In the genomic region with DNA sequence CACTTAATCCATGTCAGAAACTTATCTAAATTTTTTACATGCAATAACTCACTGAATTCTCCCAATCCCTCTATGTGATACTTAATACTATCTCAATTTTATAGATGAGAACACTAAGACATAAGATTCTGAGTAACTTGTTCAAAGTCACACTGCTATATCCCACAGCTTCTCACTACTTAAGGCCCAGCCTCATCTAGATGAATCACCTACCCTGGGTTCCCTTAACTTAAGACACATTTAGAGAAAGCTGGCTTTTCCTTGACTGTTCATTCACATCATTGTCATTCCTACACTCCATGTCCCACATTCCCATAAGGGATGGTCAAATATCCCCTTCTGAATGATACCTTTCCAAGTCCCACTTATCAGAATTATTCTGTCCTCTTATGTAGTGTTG, we compare ENCODE assay signal across 29 cellular contexts. TPM values are rescaled to one million over a fixed set of nuclear protein-coding genes. Genes with fewer than 3 reads are reported as not detected.
"Had no signal": no experiment of that assay in that cellular context is flagged by ENCODE, and none has a peak within 500 bp of the region (broad histone marks: within the 10 kb centered on the region; RNA-seq: fewer than 3 reads in every experiment).

No MANE protein-coding gene starts in this region.

- H3K4me3 ChIP-seq: adrenal gland had no signal

- H3K27ac ChIP-seq: adrenal gland, WERI-Rb-1 had no signal

- DNase-seq: activated CD4-positive, alpha-beta memory T cell treated with anti-CD3 and anti-CD28 coated beads, Interleukin-2, amount 10 ng/mL, durations not matched to agents 7 days and 5 days; activated CD4-positive, alpha-beta T cell treated with anti-CD3 and anti-CD28 coated beads for 1 hour; activated CD4-positive, alpha-beta T cell treated with anti-CD3 and anti-CD28 coated beads for 48 hours; activated CD4-positive, CD25-positive, alpha-beta regulatory T cell; activated CD8-positive, alpha-beta memory T cell treated with anti-CD3 and anti-CD28 coated beads for 24 hours; activated effector memory CD4-positive, alpha-beta T cell treated with anti-CD3 and anti-CD28 coated beads, Interleukin-2, amount 50 U/mL, for 16 hours; activated naive CD4-positive, alpha-beta T cell; activated naive CD4-positive, alpha-beta T cell treated with anti-CD3 and anti-CD28 coated beads, Interleukin-2, amount 50 U/mL, for 16 hours; activated naive CD8-positive, alpha-beta T cell treated with anti-CD3 and anti-CD28 coated beads, Interleukin-2, amount 10 ng/mL, durations not matched to agents 7 days and 5 days; activated T-cell treated with anti-CD3 and anti-CD28 coated beads, Interleukin-2, amount 50 U/mL, for 1 hour; activated T-cell treated with anti-CD3 and anti-CD28 coated beads, Interleukin-2, amount 50 U/mL, for 72 hours; adrenal gland; central memory CD4-positive, alpha-beta T cell; Karpas-422; NCI-H1048; NCI-H1105 treated with DMSO at 0.1 percent for 48 hours; NCI-H1436; NCI-H1694; NCI-H1930; NCI-H2081 treated with DMSO at 0.1 percent for 48 hours; NCI-H345; NCI-H526; NCI-H748 treated with DMSO at 0.1 percent for 48 hours; Right ventricle myocardium superior; SW 1271; T-helper 1 cell; T-helper 2 cell; T-helper 9 cell; WERI-Rb-1 had no signal

- H3K27me3 ChIP-seq: adrenal gland had no signal

- H3K36me3 ChIP-seq: adrenal gland, WERI-Rb-1 had no signal

- H3K9me3 ChIP-seq: adrenal gland had no signal

- ATAC-seq: activated T-cell treated with anti-CD3 and anti-CD28 coated beads, Interleukin-2, amount 50 U/mL, for 72 hours had no signal

- H3K4me1 ChIP-seq: adrenal gland had no signal

RNA-seq across cellular contexts. Expression of a gene that starts 21.0 kb away (rescaled TPM):
- total RNA-seq: Right ventricle myocardium superior had no signal
